15 cellular contexts compared by ENCODE assay signal in genomic region chr19:2063824-2064223, GRCh38. TPM values are rescaled to one million over a fixed set of nuclear protein-coding genes. Genes with fewer than 3 reads are reported as not detected.
DNase-seq lines count a peak whose midpoint lies in the region; ATAC-seq and TF ChIP-seq lines count a peak whose summit lies in the region.
"Had no signal": no experiment of that assay in that cellular context is flagged by ENCODE, and none has a peak within 500 bp of the region (broad histone marks: within the 10 kb centered on the region; RNA-seq: fewer than 3 reads in every experiment).

No MANE protein-coding gene starts in this region.

- ATAC-seq in heart right ventricle (no peak), T-cell (replicated peaks in 1 of 4) (no peak)
- no peak for ATAC-seq in activated T-cell treated with anti-CD3 and anti-CD28 coated beads, Interleukin-2, amount 50 U/mL, for 72 hours (replicated peaks in 1 of 2)
- ATAC-seq: GM12878 had no signal

- H3K27ac ChIP-seq in heart right ventricle, result peak overlapping the region in 9 of 10 donors; percentile 50 to 98 (median 86)
- H3K27ac ChIP-seq: VCaP had no signal

- no peaks in the 10 kb centered on the region for H3K9me3 ChIP-seq in heart right ventricle
- H3K9me3 ChIP-seq: esophagus muscularis mucosa had no signal

- H3K9me3 Mint-ChIP-seq in T-cell (no peaks in the 10 kb centered on the region), nephron (no peaks in the 10 kb centered on the region), type B pancreatic cell (no peaks in the 10 kb centered on the region)
- H3K9me3 Mint-ChIP-seq in activated T-cell treated with anti-CD3 and anti-CD28 coated beads, Interleukin-2, amount 50 U/mL, for 72 hours, result no peaks in the 10 kb centered on the region

- H3K4me3 Mint-ChIP-seq in T-cell (peak overlapping the region in 2 of 3 donors; percentile 21 to 89), nephron (peak overlapping the region; percentile 54 to 71 (median 58)), type B pancreatic cell (peak overlapping the region; percentile 41)
- H3K4me3 Mint-ChIP-seq in activated T-cell treated with anti-CD3 and anti-CD28 coated beads, Interleukin-2, amount 50 U/mL, for 72 hours, result peak overlapping the region in 1 of 2 donors; percentile 34

- H3K27ac Mint-ChIP-seq in T-cell (peak overlapping the region in 1 of 2 donors; percentile 48), nephron (peak overlapping the region; percentile 33 to 86 (median 85)), type B pancreatic cell (peak overlapping the region; percentile 68)
- H3K27ac Mint-ChIP-seq in activated T-cell treated with anti-CD3 and anti-CD28 coated beads, Interleukin-2, amount 50 U/mL, for 72 hours, result no peak overlapping the region

- CTCF ChIA-PET in T-cell (lab: Charles Lee), result no interaction called here

- no peaks in the 10 kb centered on the region for H3K27me3 ChIP-seq in heart right ventricle
- H3K27me3 ChIP-seq: esophagus muscularis mucosa had no signal

- H3K4me1 Mint-ChIP-seq in T-cell (peaks cover 26 to 33% (median 28%) of the 10 kb centered on the region in 3 donors), nephron (peaks cover 27% of the 10 kb centered on the region), type B pancreatic cell (ENCODE audit: unreplicated experiment) (peaks cover 14% of the 10 kb centered on the region)
- peaks cover 26% of the 10 kb centered on the region for H3K4me1 Mint-ChIP-seq in activated T-cell treated with anti-CD3 and anti-CD28 coated beads, Interleukin-2, amount 50 U/mL, for 72 hours (ENCODE audit: low read depth)

- H3K36me3 ChIP-seq in heart right ventricle, result no peaks in the 10 kb centered on the region
- H3K36me3 ChIP-seq: esophagus muscularis mucosa had no signal

- peaks cover 22 to 60% (median 43%) of the 10 kb centered on the region in 9 donors for H3K4me1 ChIP-seq in heart right ventricle

- H3K36me3 Mint-ChIP-seq in T-cell, result no peaks in the 10 kb centered on the region
- no peaks in the 10 kb centered on the region for H3K36me3 Mint-ChIP-seq in nephron (ENCODE audit: low read depth)
- no peaks in the 10 kb centered on the region for H3K36me3 Mint-ChIP-seq in type B pancreatic cell
- H3K36me3 Mint-ChIP-seq in activated T-cell treated with anti-CD3 and anti-CD28 coated beads, Interleukin-2, amount 50 U/mL, for 72 hours (ENCODE audit: insufficient read depth in 2 of 2), result no peaks in the 10 kb centered on the region

- H3K4me3 ChIP-seq in heart right ventricle, result peak overlapping the region in 1 of 10 donors; percentile 15
- H3K4me3 ChIP-seq: GM12878, smooth muscle cell had no signal

- POLR2A ChIA-PET in T-cell (lab: Charles Lee), result interaction anchor here (0.6 kb wide), 2 partner anchors 40 to 87 kb away, joined by 3 to 5 read pairs; partner anchors contain the start of gene AP3D1 (in 1 of the 2)

- no peak for DNase-seq in heart right ventricle
- no peak for DNase-seq in cardiac septum (ENCODE audit: low spot score)
- no peak for DNase-seq in T-cell
- DNase-seq in type B pancreatic cell (ENCODE audit: extremely low spot score, unreplicated experiment), result no peak
- no peak for DNase-seq in activated naive CD4-positive, alpha-beta T cell treated with Interleukin-2 at 50 U/mL for 16 hours
- DNase-seq in SKM-1 (lab: John Stamatoyannopoulos, UW; ENCODE audit: unreplicated experiment), result no peak
- DNase-seq in activated T-cell treated with anti-CD3 and anti-CD28 coated beads, Interleukin-2, amount 50 U/mL, for 72 hours, result no peak
- DNase-seq: Calu3, islet precursor cell, NCI-H1105 had no signal

- intact Hi-C loops in heart right ventricle (cut with DNase I) (loop anchor here in 2 of 10 donors (10.0 kb wide), 2 partner anchors 139 to 199 kb away; partner anchors contain the start of gene KLF16 (in 1 of the 2)), cardiac septum (cut with DNase I) (loop anchor here (2.0 kb wide), 1 partner anchor 15 kb away; no protein-coding TSS in a partner anchor)

- WGBS in heart right ventricle, 2 donors, result 75 to 79% methylated on average over 8 of the region's 8 CpGs

- no peak for TF ChIP-seq CTCF in heart right ventricle (IDR thresholded peaks at IDR 0.05)
- no peak for TF ChIP-seq CTCF in nephron (IDR thresholded peaks at IDR 0.05; ENCODE audit: unreplicated experiment in 3 of 3)
- no peak for TF ChIP-seq CTCF in type B pancreatic cell (conservative IDR thresholded peaks at IDR 0.05)

- H3K27me3 Mint-ChIP-seq in T-cell, result no peaks in the 10 kb centered on the region
- H3K27me3 Mint-ChIP-seq in nephron (ENCODE audit: low read depth), result no peaks in the 10 kb centered on the region
- no peaks in the 10 kb centered on the region for H3K27me3 Mint-ChIP-seq in type B pancreatic cell
- no peaks in the 10 kb centered on the region for H3K27me3 Mint-ChIP-seq in activated T-cell treated with anti-CD3 and anti-CD28 coated beads, Interleukin-2, amount 50 U/mL, for 72 hours (ENCODE audit: low read depth)

RNA-seq across cellular contexts. Expression of gene MKNK2, which starts 12.8 kb away (rescaled TPM):
- total RNA-seq in heart right ventricle (100 to 1,000 TPM; 107 to 260 (median 144) TPM), cardiac septum (122 TPM), T-cell (100 to 1,000 TPM; 196 to 242 (median 234) TPM), type B pancreatic cell (ENCODE audit: low replicate concordance) (118 and 120 TPM in 2 replicates)
- 100 to 1,000 TPM; 144 to 189 TPM for polyA plus RNA-seq in heart right ventricle
- 100 to 1,000 TPM; 120 to 121 TPM for total RNA-seq in activated T-cell treated with anti-CD3 and anti-CD28 coated beads, Interleukin-2, amount 50 U/mL, for 72 hours

RNA-seq across cellular contexts. Expression of gene MOB3A, which starts 32.3 kb away (rescaled TPM):
- total RNA-seq in heart right ventricle (10 to 100 TPM; 10.0 to 30.5 (median 16.2) TPM), cardiac septum (17.0 TPM), T-cell (100 to 1,000 TPM in 4 of 5 donors, 10 to 100 TPM in 1; 98.6 to 162 (median 142) TPM), type B pancreatic cell (ENCODE audit: low replicate concordance) (34.6 and 37.8 TPM in 2 replicates)
- polyA plus RNA-seq in heart right ventricle, result 10 to 100 TPM in 1 of 2 donors, 1 to 10 TPM in 1; 8.9 to 12.8 TPM
- total RNA-seq in activated T-cell treated with anti-CD3 and anti-CD28 coated beads, Interleukin-2, amount 50 U/mL, for 72 hours, result 100 to 1,000 TPM; 129 to 134 TPM

RNA-seq across cellular contexts. Expression of gene IZUMO4, which starts 32.9 kb away (rescaled TPM):
- 1 to 10 TPM; 1.2 to 6.5 (median 2.2) TPM for total RNA-seq in heart right ventricle
- 10 to 100 TPM in 1 of 2 donors, 1 to 10 TPM in 1; 8.6 to 13.1 TPM for polyA plus RNA-seq in heart right ventricle
- total RNA-seq in cardiac septum, result 4.3 TPM
- 10 to 100 TPM; 14.0 to 23.5 (median 19.7) TPM for total RNA-seq in T-cell
- 4.9 and 7.4 TPM in 2 replicates for total RNA-seq in type B pancreatic cell (ENCODE audit: low replicate concordance)
- 10 to 100 TPM; 28.5 to 36.9 TPM for total RNA-seq in activated T-cell treated with anti-CD3 and anti-CD28 coated beads, Interleukin-2, amount 50 U/mL, for 72 hours

RNA-seq across cellular contexts. Expression of gene BTBD2, which starts 48.3 kb away (rescaled TPM):
- 10 to 100 TPM; 45.1 to 70.4 (median 56.6) TPM for total RNA-seq in heart right ventricle
- 10 to 100 TPM; 42.8 to 55.2 TPM for polyA plus RNA-seq in heart right ventricle
- total RNA-seq in cardiac septum, result 60.5 TPM
- 10 to 100 TPM; 52.2 to 79.8 (median 73.6) TPM for total RNA-seq in T-cell
- total RNA-seq in type B pancreatic cell (ENCODE audit: low replicate concordance), result 72.5 and 118 TPM in 2 replicates
- total RNA-seq in activated T-cell treated with anti-CD3 and anti-CD28 coated beads, Interleukin-2, amount 50 U/mL, for 72 hours, result 10 to 100 TPM; 48.7 to 56.2 TPM
